Comparison of ENCODE assay signal across 17 cellular contexts in the genomic region with DNA sequence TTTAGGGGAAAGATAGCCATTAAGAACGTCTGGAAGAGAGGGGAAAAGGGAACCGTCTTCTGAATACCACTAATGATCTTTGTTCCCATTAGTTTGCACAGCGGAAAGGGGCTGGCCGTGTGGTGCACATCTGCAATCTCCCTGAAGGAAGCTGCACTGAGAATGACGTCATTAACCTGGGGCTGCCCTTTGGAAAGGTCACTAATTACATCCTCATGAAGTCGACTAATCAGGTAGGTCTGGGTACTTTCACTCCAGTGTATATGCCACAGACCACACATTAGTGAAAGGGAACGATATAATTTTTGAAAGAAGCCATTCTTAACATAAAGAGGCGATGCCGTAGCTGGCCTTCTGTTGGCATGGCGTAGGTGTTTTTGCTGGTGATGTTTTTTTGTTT.
"Had no signal": no experiment of that assay in that cellular context is flagged by ENCODE, and none has a peak within 500 bp of the region (broad histone marks: within the 10 kb centered on the region; RNA-seq: fewer than 3 reads in every experiment).

No MANE protein-coding gene starts in this region.

- ATAC-seq: activated CD4-positive, CD25-positive, alpha-beta regulatory T cell treated with anti-CD3 and anti-CD28 coated beads, Interleukin-2, amount 50 U/mL, for 24 hours; left lung; naive thymus-derived CD4-positive, alpha-beta T cell; sciatic nerve had no signal

- H3K4me3 Mint-ChIP-seq: activated naive CD8-positive, alpha-beta T cell treated with anti-CD3 and anti-CD28 coated beads, Interleukin-2, amount 10 ng/mL, durations not matched to agents 7 days and 5 days; naive thymus-derived CD4-positive, alpha-beta T cell; neural crest cell had no signal

- H3K36me3 ChIP-seq: left lung had no signal

- H3K27me3 Mint-ChIP-seq: activated naive CD8-positive, alpha-beta T cell treated with anti-CD3 and anti-CD28 coated beads, Interleukin-2, amount 10 ng/mL, durations not matched to agents 7 days and 5 days; naive thymus-derived CD4-positive, alpha-beta T cell had no signal

- H3K27ac ChIP-seq: left lung, VCaP had no signal

- H3K4me3 ChIP-seq: left lung, smooth muscle cell had no signal

- H3K9me3 ChIP-seq: left lung had no signal

- H3K27ac Mint-ChIP-seq: activated naive CD8-positive, alpha-beta T cell treated with anti-CD3 and anti-CD28 coated beads, Interleukin-2, amount 10 ng/mL, durations not matched to agents 7 days and 5 days; naive thymus-derived CD4-positive, alpha-beta T cell had no signal

- H3K9me3 Mint-ChIP-seq: neural crest cell had no signal

- H3K4me2 ChIP-seq: smooth muscle cell had no signal

- DNase-seq: activated CD4-positive, alpha-beta T cell treated with anti-CD3 and anti-CD28 coated beads, Interleukin-2, amount 50 U/mL, for 1 hour; activated CD8-positive, alpha-beta memory T cell treated with anti-CD3 and anti-CD28 coated beads for 24 hours; activated CD8-positive, alpha-beta memory T cell treated with anti-CD3 and anti-CD28 coated beads, Interleukin-2, amount 50 U/mL, for 48 hours; activated naive CD4-positive, alpha-beta T cell treated with Interleukin-2 at 50 U/mL for 16 hours; activated naive CD8-positive, alpha-beta T cell treated with anti-CD3 and anti-CD28 coated beads, Interleukin-2, amount 10 ng/mL, durations not matched to agents 7 days and 5 days; activated T-cell treated with anti-CD3 and anti-CD28 coated beads, Interleukin-2, amount 50 U/mL, for 48 hours; foreskin fibroblast; left lung; naive thymus-derived CD4-positive, alpha-beta T cell; occipital lobe; stimulated activated CD4-positive, alpha-beta T cell treated with anti-CD3 and anti-CD28 coated beads, Interleukin-15, amount 100 ng/mL, for 24 hours; stimulated activated naive CD4-positive, alpha-beta T cell had no signal
